19 cellular contexts compared by ENCODE assay signal in the genomic region with DNA sequence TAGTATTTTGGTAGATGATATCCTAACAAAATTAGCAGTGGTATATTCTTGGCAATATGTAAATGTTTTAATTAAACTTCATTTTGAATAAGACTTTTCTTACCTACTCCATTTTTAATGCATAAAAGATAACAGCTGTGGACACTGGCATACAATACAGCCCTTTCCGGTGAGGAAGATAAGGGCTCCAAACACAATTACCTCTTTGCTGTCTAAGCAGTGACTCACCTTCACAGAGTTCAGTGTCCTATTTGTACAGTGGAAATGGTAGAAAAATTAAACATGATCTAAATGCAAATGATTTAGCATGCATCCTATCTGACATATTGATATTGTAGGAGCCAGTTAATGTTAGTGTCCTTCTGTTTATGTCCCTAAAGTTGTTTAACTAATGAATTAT.
DNase-seq lines count a peak whose midpoint lies in the region; ATAC-seq lines count a peak whose summit lies in the region.
"Had no signal": no experiment of that assay in that cellular context is flagged by ENCODE, and none has a peak within 500 bp of the region (broad histone marks: within the 10 kb centered on the region; RNA-seq: fewer than 3 reads in every experiment).

No MANE protein-coding gene starts in this region.

- DNase-seq in NCI-H1436 treated with DMSO at 0.1 percent for 48 hours (lab: John Stamatoyannopoulos, UW) (peak; percentile 47), NCI-H1436 (lab: John Stamatoyannopoulos, UW) (no peak), NCI-H774 (lab: John Stamatoyannopoulos, UW) (peak; percentile 42), dermis microvascular lymphatic vessel endothelial cell (ENCODE audit: low read depth in 2 of 2) (peak; percentile 1 to 58), mucosa of gallbladder (ENCODE audit: low spot score) (peak; percentile 17), islet precursor cell (no peak), NCI-H2171 treated with DMSO at 0.1 percent for 48 hours (lab: John Stamatoyannopoulos, UW) (no peak)
- DNase-seq: activated CD4-positive, alpha-beta T cell treated with anti-CD3 and anti-CD28 coated beads for 36 hours; activated naive CD4-positive, alpha-beta T cell; CD4-positive, alpha-beta memory T cell; DMS79 treated with DMSO at 0.1 percent for 48 hours; H7; mesenchymal stem cell; NCI-H1048; NCI-H526; sigmoid colon; stomach had no signal

- no peak for ATAC-seq in GM21619 (IDR thresholded peaks at IDR 0.05; ENCODE audit: unreplicated experiment)
- ATAC-seq: activated CD4-positive, alpha-beta T cell treated with anti-CD3 and anti-CD28 coated beads for 36 hours; SK-N-SH treated with all-trans-retinoic acid at 6 μM for 48 hours had no signal

Comparison
In these comparisons a context has a peak if more than half of its experiments do, and no peak if none do; other contexts are left out.
1. DNase-seq: peak in NCI-H1436 treated with DMSO at 0.1 percent for 48 hours (single experiment), NCI-H774 (single experiment), dermis microvascular lymphatic vessel endothelial cell (2 of 2) and mucosa of gallbladder (single experiment); none in NCI-H1436 (single experiment), islet precursor cell (single experiment) and NCI-H2171 treated with DMSO at 0.1 percent for 48 hours (single experiment).